Comparison of ENCODE assay signal across 17 cellular contexts in genomic region chr17:68800731-68801130, GRCh38.
"Had no signal": no experiment of that assay in that cellular context is flagged by ENCODE, and none has a peak within 500 bp of the region (broad histone marks: within the 10 kb centered on the region; RNA-seq: fewer than 3 reads in every experiment).

No MANE protein-coding gene starts in this region.

- H3K36me3 Mint-ChIP-seq: activated naive CD4-positive, alpha-beta T cell treated with anti-CD3 and anti-CD28 coated beads, Interleukin-2, amount 50 U/mL, for 24 hours; mesothelial cell of epicardium had no signal

- H3K4me3 Mint-ChIP-seq: activated naive CD4-positive, alpha-beta T cell treated with anti-CD3 and anti-CD28 coated beads, Interleukin-2, amount 50 U/mL, for 24 hours; mesothelial cell of epicardium; neural crest cell; T-helper 1 cell treated with Interleukin-12 subunit alpha and Interleukin-12 subunit beta and Interleukin-4 antibody, amounts not matched to agents 30 μg/mL and 1 μg/mL, for 36 hours; WTC11 had no signal

- DNase-seq: activated CD4-positive, alpha-beta T cell treated with anti-CD3 and anti-CD28 coated beads for 48 hours; activated T-cell treated with anti-CD3 and anti-CD28 coated beads for 4 hours; amygdala; effector CD4-positive, alpha-beta T cell; kidney; ovary; stimulated activated CD4-positive, alpha-beta T cell treated with anti-CD3 and anti-CD28 coated beads, Interleukin-4, amount 100 ng/mL, for 4 hours; stomach had no signal

- H3K4me1 Mint-ChIP-seq: activated naive CD4-positive, alpha-beta T cell treated with anti-CD3 and anti-CD28 coated beads, Interleukin-2, amount 50 U/mL, for 24 hours; mesothelial cell of epicardium had no signal

- H3K27ac ChIP-seq: cardiac muscle cell, coronary artery, ovary, skin epidermis, stomach, thoracic aorta had no signal

- H3K9me3 Mint-ChIP-seq: activated naive CD4-positive, alpha-beta T cell treated with anti-CD3 and anti-CD28 coated beads, Interleukin-2, amount 50 U/mL, for 24 hours; T-helper 1 cell treated with Interleukin-12 subunit alpha and Interleukin-12 subunit beta and Interleukin-4 antibody, amounts not matched to agents 30 μg/mL and 1 μg/mL, for 36 hours had no signal

- H3K4me3 ChIP-seq: cardiac muscle cell, coronary artery, ovary, skin epidermis, stomach, thoracic aorta had no signal

- H3K36me3 ChIP-seq: cardiac muscle cell, ovary, stomach, thoracic aorta had no signal

- H3K27me3 ChIP-seq: cardiac muscle cell, ovary, stomach had no signal

- H3K4me1 ChIP-seq: stomach had no signal

- H3K9me3 ChIP-seq: ovary, stomach, thoracic aorta had no signal

- H3K27me3 Mint-ChIP-seq: activated naive CD4-positive, alpha-beta T cell treated with anti-CD3 and anti-CD28 coated beads, Interleukin-2, amount 50 U/mL, for 24 hours had no signal

- H3K27ac Mint-ChIP-seq: activated naive CD4-positive, alpha-beta T cell treated with anti-CD3 and anti-CD28 coated beads, Interleukin-2, amount 50 U/mL, for 24 hours; mesothelial cell of epicardium; T-helper 1 cell treated with Interleukin-12 subunit alpha and Interleukin-12 subunit beta and Interleukin-4 antibody, amounts not matched to agents 30 μg/mL and 1 μg/mL, for 36 hours; WTC11 had no signal
